ENCODE assay signal across 20 cellular contexts in the genomic region with DNA sequence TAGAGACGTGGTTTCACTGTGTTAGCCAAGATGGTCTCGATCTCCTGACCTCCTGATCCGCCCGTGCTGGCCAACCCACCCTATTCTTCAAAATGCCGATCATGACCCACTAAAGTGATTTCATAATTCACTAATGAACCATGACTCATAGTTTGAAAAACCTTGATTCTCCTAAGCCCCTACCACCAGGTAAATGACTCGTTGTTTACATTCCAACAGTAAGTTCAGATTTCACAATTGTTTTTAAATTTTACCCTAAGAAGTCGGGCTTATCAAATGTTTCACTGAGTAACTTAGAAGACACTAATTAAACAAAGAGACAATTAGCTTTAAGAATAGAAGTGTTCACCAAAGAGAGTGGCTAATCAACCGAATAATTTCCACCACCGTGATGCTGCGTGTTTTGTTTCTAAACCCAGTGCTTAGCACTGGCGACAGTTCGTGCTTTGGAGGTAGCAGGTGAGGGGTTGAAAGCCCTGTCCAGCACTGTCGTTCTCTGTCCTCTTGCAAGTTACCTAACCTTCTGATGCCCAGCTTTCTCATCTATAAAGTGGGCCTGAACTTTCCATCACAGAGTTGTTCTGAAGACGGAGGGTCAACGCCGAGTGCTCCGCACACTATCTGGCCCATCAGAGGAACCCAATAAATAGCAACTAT.
DNase-seq lines count a peak whose midpoint lies in the region; ATAC-seq, FAIRE-seq and TF ChIP-seq lines count a peak whose summit lies in the region.
"Had no signal": no experiment of that assay in that cellular context is flagged by ENCODE, and none has a peak within 500 bp of the region (broad histone marks: within the 10 kb centered on the region; RNA-seq: fewer than 3 reads in every experiment).

No MANE protein-coding gene starts in this region.

- no peaks in the 10 kb centered on the region for H3K27me3 Mint-ChIP-seq in WTC11 (ENCODE audit: low read depth)
- H3K27me3 Mint-ChIP-seq in immature natural killer cell (ENCODE audit: low read depth in 3 of 3): peaks cover 4 to 5% (median 5%) of the 10 kb centered on the region in 3 donors

- peak; percentile 20 for FAIRE-seq in urothelium cell line (lab: Jason Lieb, UNC)
- FAIRE-seq: G401.6, GM18507, H54 had no signal

- TF ChIP-seq CTCF in WTC11 (IDR thresholded peaks at IDR 0.05): no peak

- H3K36me3 Mint-ChIP-seq in WTC11 (no peaks in the 10 kb centered on the region), immature natural killer cell (no peaks in the 10 kb centered on the region)
- H3K36me3 Mint-ChIP-seq: CD4-positive, CD25-positive, alpha-beta regulatory T cell had no signal

- no peak overlapping the region for H3K27ac ChIP-seq in epithelial cell of prostate

- CTCF ChIA-PET in WTC11 (lab: Charles Lee): no interaction called here

- H3K9me3 Mint-ChIP-seq in WTC11 (no peaks in the 10 kb centered on the region), immature natural killer cell (peaks cover 0 to 1% (median 0%) of the 10 kb centered on the region in 6 donors)

- H3K4me1 Mint-ChIP-seq in WTC11: no peaks in the 10 kb centered on the region
- H3K4me1 Mint-ChIP-seq in immature natural killer cell: no peaks in the 10 kb centered on the region
- H3K4me1 Mint-ChIP-seq: CD4-positive, CD25-positive, alpha-beta regulatory T cell had no signal

- DNase-seq in ELR (ENCODE audit: low read depth) (peak; percentile 51), WTC11 (ENCODE audit: low spot score) (no peak), epithelial cell of prostate (ENCODE audit: low read depth, low spot score) (peak; percentile 6), urothelium cell line (ENCODE audit: low spot score) (no peak), Ammon's horn (ENCODE audit: low spot score) (no peak), immature natural killer cell (no peak)
- DNase-seq: CD4-positive, CD25-positive, alpha-beta regulatory T cell; DND-41; KG1; NCI-H1105; NCI-H146; NCI-H2029; NCI-H226; NCI-H524; NCI-H82 had no signal

- POLR2A ChIA-PET in WTC11 (lab: Charles Lee): no interaction called here

- ATAC-seq in WTC11 (no peak), HG02759 (IDR thresholded peaks at IDR 0.05; ENCODE audit: unreplicated experiment) (no peak)
- ATAC-seq: Panc1 had no signal

- H3K27ac Mint-ChIP-seq in WTC11 (no peak overlapping the region), immature natural killer cell (no peak overlapping the region)
- H3K27ac Mint-ChIP-seq: CD4-positive, CD25-positive, alpha-beta regulatory T cell had no signal

- H3K4me3 Mint-ChIP-seq in WTC11: no peak overlapping the region
- H3K4me3 Mint-ChIP-seq in immature natural killer cell: no peak overlapping the region
- H3K4me3 Mint-ChIP-seq: CD4-positive, CD25-positive, alpha-beta regulatory T cell had no signal

TF ChIP-seq in WTC11, 78 proteins besides CTCF, POLR2A, EP300 and RAD21:
- TF ChIP-seq GABPB1 (CRISPR knock-in tag; IDR thresholded peaks at IDR 0.05) (0 out of 2 replicates have a peak, but pooled peaks have one; percentile 16), ZNF416 (CRISPR knock-in tag; IDR thresholded peaks at IDR 0.05) (no peak)

Comparison
In these comparisons a context has a peak if more than half of its experiments do, and no peak if none do; other contexts are left out.
1. DNase-seq: peak in ELR (single experiment) and epithelial cell of prostate (single experiment); none in WTC11 (single experiment), urothelium cell line (single experiment), Ammon's horn (single experiment) and immature natural killer cell (0 of 3).